ENCODE assay signal across 8 cellular contexts in genomic region chr10:6163364-6164270, GRCh38. TPM values are rescaled to one million over a fixed set of nuclear protein-coding genes. Genes with fewer than 3 reads are reported as not detected.
DNase-seq lines count a peak whose midpoint lies in the region; ATAC-seq and TF ChIP-seq lines count a peak whose summit lies in the region.

No MANE protein-coding gene starts in this region.

- CTCF ChIA-PET in CD4-positive, alpha-beta T cell (lab: Charles Lee), result interaction anchor here (0.7 to 3.2 kb wide), 4 partner anchors 10 to 149 kb away, joined by 3 to 21 read pairs (median 7); partner anchors contain the start of gene PFKFB3

- no peaks in the 10 kb centered on the region for H3K9me2 ChIP-seq in OCI-LY1 (ENCODE audit: low read depth, low read length)

- peaks cover 25% of the 10 kb centered on the region for H3K36me3 Mint-ChIP-seq in CD4-positive, alpha-beta T cell (ENCODE audit: low read depth)

- H3K36me3 ChIP-seq in OCI-LY1 (ENCODE audit: insufficient read depth, low read length) (peaks cover 26% of the 10 kb centered on the region), muscle layer of colon (ENCODE audit: insufficient read depth, low read length) (no peaks in the 10 kb centered on the region)

- peak; percentile 83 to 97 (median 91) for DNase-seq in CD4-positive, alpha-beta T cell
- peak; percentile 89 for DNase-seq in activated T-cell treated with anti-CD3 and anti-CD28 coated beads for 1 hour (ENCODE audit: low read depth)
- no peak for DNase-seq in epithelial cell of prostate (ENCODE audit: low read depth, low spot score)
- peak; percentile 94 for DNase-seq in stimulated activated CD8-positive, alpha-beta memory T cell treated with anti-CD3 and anti-CD28 coated beads, Interleukin-4, amount 100 ng/mL, for 48 hours

- H3K27me3 ChIP-seq in CD4-positive, alpha-beta T cell (ENCODE audit: control insufficient read depth, insufficient read depth, low read length), result no peaks in the 10 kb centered on the region
- H3K27me3 ChIP-seq in OCI-LY1 (ENCODE audit: insufficient read depth, low read length) (no peaks in the 10 kb centered on the region), muscle layer of colon (ENCODE audit: control insufficient read depth in 1 of 2, insufficient read depth in 2 of 2, low read length in 2 of 2) (no peaks in the 10 kb centered on the region)

- intact Hi-C loops in CD4-positive, alpha-beta T cell (cut with DNase I, micrococcal nuclease), result loop anchor here (1.0 to 5.0 kb wide), 5 partner anchors 10 to 271 kb away; partner anchors contain the start of genes FBH1 (in 1 of the 2) and PFKFB3 (in 1 of the 2)

- H3F3A ChIP-seq in OCI-LY1 (ENCODE audit: insufficient read depth, low read length), result peaks cover 7% of the 10 kb centered on the region; the same call in 1 of the 2 replicates

- H3K4me3 ChIP-seq in OCI-LY1 (ENCODE audit: low read depth, low read length, poor library complexity, severe bottlenecking) (peak overlapping the region; percentile 97), muscle layer of colon (ENCODE audit: low read depth in 1 of 2, low read length in 2 of 2) (peak overlapping the region; percentile 65 to 67)

- H3K9ac ChIP-seq in OCI-LY1 (ENCODE audit: low read length), result peak overlapping the region; percentile 97
- peak overlapping the region; percentile 81 for H3K9ac ChIP-seq in muscle layer of colon (ENCODE audit: low read length)

- peak overlapping the region; percentile 88 for H3K4me2 ChIP-seq in OCI-LY1 (ENCODE audit: low read length)

- H3K27ac Mint-ChIP-seq in CD4-positive, alpha-beta T cell, result peak overlapping the region; percentile 94

- H3K79me2 ChIP-seq in OCI-LY1 (ENCODE audit: insufficient read depth, low read length), result peaks cover 33% of the 10 kb centered on the region

- H3K4me3 Mint-ChIP-seq in CD4-positive, alpha-beta T cell, result peak overlapping the region; percentile 90

- no peaks in the 10 kb centered on the region for H3K9me3 ChIP-seq in CD4-positive, alpha-beta T cell (ENCODE audit: control insufficient read depth, low read length)
- H3K9me3 ChIP-seq in OCI-LY1 (ENCODE audit: low read length) (no peaks in the 10 kb centered on the region), muscle layer of colon (ENCODE audit: low read length) (no peaks in the 10 kb centered on the region)

- H3K4me1 ChIP-seq in OCI-LY1 (ENCODE audit: insufficient read depth, low read length, severe bottlenecking) (peaks cover 27% of the 10 kb centered on the region), muscle layer of colon (ENCODE audit: insufficient read depth, low read length) (peaks cover 30% of the 10 kb centered on the region)

- POLR2A ChIA-PET in CD4-positive, alpha-beta T cell (lab: Charles Lee), result interaction anchor here (0.5 to 3.9 kb wide), 24 partner anchors 10 to 1247 kb away, joined by 3 to 86 read pairs (median 3); partner anchors contain the start of genes PFKFB3 and SFMBT2

- H4K20me1 ChIP-seq in OCI-LY1 (ENCODE audit: insufficient read depth, low read length), result no peaks in the 10 kb centered on the region

- H3K4me1 Mint-ChIP-seq in CD4-positive, alpha-beta T cell (ENCODE audit: low read depth), result peaks cover 47% of the 10 kb centered on the region

- no peak for TF ChIP-seq CTCF in CD4-positive, alpha-beta T cell (IDR thresholded peaks at IDR 0.05)
- TF ChIP-seq CTCF in OCI-LY1 (IDR thresholded peaks at IDR 0.05; ENCODE audit: low read length), result no peak

- H3K27me3 Mint-ChIP-seq in CD4-positive, alpha-beta T cell, result no peaks in the 10 kb centered on the region

- no peak overlapping the region for H2AFZ ChIP-seq in OCI-LY1 (ENCODE audit: low read length)

- ATAC-seq in CD4-positive, alpha-beta T cell (ENCODE audit: poor library complexity), result peak; percentile 86
- ATAC-seq in GM19395 (IDR thresholded peaks at IDR 0.05; ENCODE audit: unreplicated experiment) (peak; percentile 93), HG03521 (IDR thresholded peaks at IDR 0.05; ENCODE audit: unreplicated experiment) (peak; percentile 96)

- H3K9me3 Mint-ChIP-seq in CD4-positive, alpha-beta T cell, result no peaks in the 10 kb centered on the region

- peak overlapping the region; percentile 93 for H3K27ac ChIP-seq in CD4-positive, alpha-beta T cell (ENCODE audit: low read depth, low read length)
- peak overlapping the region; percentile 61 for H3K27ac ChIP-seq in OCI-LY1 (ENCODE audit: low read depth, low read length, poor library complexity, severe bottlenecking)
- peak overlapping the region; percentile 53 for H3K27ac ChIP-seq in epithelial cell of prostate
- H3K27ac ChIP-seq in muscle layer of colon (ENCODE audit: low read depth, low read length), result peak overlapping the region; percentile 79

RNA-seq across cellular contexts. Expression of gene PFKFB3, which starts 39.1 kb away (rescaled TPM):
- 100 to 1,000 TPM; 142 to 145 TPM for total RNA-seq in CD4-positive, alpha-beta T cell
